10 cellular contexts compared by ENCODE assay signal in genomic region chr12:93134893-93135285, GRCh38.
DNase-seq lines count a peak whose midpoint lies in the region; ATAC-seq and TF ChIP-seq lines count a peak whose summit lies in the region.
"Had no signal": no experiment of that assay in that cellular context is flagged by ENCODE, and none has a peak within 500 bp of the region (broad histone marks: within the 10 kb centered on the region; RNA-seq: fewer than 3 reads in every experiment).

No MANE protein-coding gene starts in this region.

- H3K27ac Mint-ChIP-seq in Calu3 (ENCODE audit: unreplicated experiment) (peak overlapping the region; percentile 11), immature natural killer cell (peak overlapping the region in 5 of 6 donors; percentile 33 to 81 (median 75))

- intact Hi-C loops in Calu3 (cut with micrococcal nuclease; ENCODE audit: unreplicated experiment), result loop anchor here (5.0 kb wide), 2 partner anchors 43 to 148 kb away; no protein-coding TSS in a partner anchor
- intact Hi-C loops in psoas muscle (cut with DNase I), result loop anchor here in 1 of 2 donors (10.0 kb wide), 1 partner anchor 250 kb away; no protein-coding TSS in a partner anchor
- intact Hi-C loops in tibial artery (cut with DNase I; ENCODE audit: low total_unique reads), result no loop called here

- H3K36me3 ChIP-seq in psoas muscle (ENCODE audit: insufficient read depth in 1 of 2, low read depth in 1 of 2) (no peaks in the 10 kb centered on the region), tibial artery (no peaks in the 10 kb centered on the region)

- H3K27me3 Mint-ChIP-seq in Calu3 (ENCODE audit: unreplicated experiment) (no peaks in the 10 kb centered on the region), immature natural killer cell (ENCODE audit: low read depth in 3 of 3) (no peaks in the 10 kb centered on the region)

- no peaks in the 10 kb centered on the region for H3K9me3 Mint-ChIP-seq in Calu3 (ENCODE audit: low read depth, unreplicated experiment)
- H3K9me3 Mint-ChIP-seq in immature natural killer cell, result no peaks in the 10 kb centered on the region

- BruUV-seq in Calu3 (replicated peaks; lab: Mats Ljungman, UMichigan), result no TSS peak

- H3K27me3 ChIP-seq in psoas muscle (ENCODE audit: insufficient read depth in 3 of 3, low read length in 2 of 3) (no peaks in the 10 kb centered on the region), tibial artery (no peaks in the 10 kb centered on the region)

- CTCF ChIA-PET in Calu3 (lab: Charles Lee) (interaction anchor here (1.6 to 2.1 kb wide), 2 partner anchors 9 to 13 kb away, joined by 3 to 6 read pairs; no protein-coding TSS in a partner anchor), RWPE1 (lab: Yijun Ruan, JAX) (no interaction called here)

- 82 to 96% (median 85%) methylated on average over 3 of the region's 3 CpGs for WGBS in psoas muscle, 3 donors

- no peak overlapping the region for H3K4me3 ChIP-seq in psoas muscle
- no peak overlapping the region for H3K4me3 ChIP-seq in tibial artery

- H3K36me3 Mint-ChIP-seq in Calu3 (ENCODE audit: insufficient read depth, unreplicated experiment) (no peaks in the 10 kb centered on the region), immature natural killer cell (no peaks in the 10 kb centered on the region)

- DNase-seq in Calu3, result no peak
- peak; percentile 51 to 60 for DNase-seq in NOMO-1 (lab: John Stamatoyannopoulos, UW; ENCODE audit: unreplicated experiment in 2 of 2)
- DNase-seq in immature natural killer cell, result no peak
- no peak for DNase-seq in psoas muscle
- no peak for DNase-seq in tibial artery
- no peak for DNase-seq in RWPE1 (ENCODE audit: low spot score)
- DNase-seq: anterior cingulate cortex, Right ventricle myocardium superior had no signal

- peaks cover 47% of the 10 kb centered on the region for H3K4me1 Mint-ChIP-seq in Calu3 (ENCODE audit: low read depth, unreplicated experiment)
- peaks cover 26 to 28% of the 10 kb centered on the region in 2 donors for H3K4me1 Mint-ChIP-seq in immature natural killer cell

- POLR2A ChIA-PET in RWPE1 (lab: Yijun Ruan, JAX; ENCODE audit: low non-redundant PET), result no interaction called here

- no peaks in the 10 kb centered on the region for H3K9me3 ChIP-seq in psoas muscle
- H3K9me3 ChIP-seq in tibial artery, result no peaks in the 10 kb centered on the region

- peak in 2 of 4 donors; percentile 17 to 29 for ATAC-seq in psoas muscle
- ATAC-seq in GM21528 (IDR thresholded peaks at IDR 0.05; ENCODE audit: low FRiP score, unreplicated experiment), result no peak
- no peak for ATAC-seq in HG03565 (IDR thresholded peaks at IDR 0.05; ENCODE audit: unreplicated experiment)

- peaks cover 36% of the 10 kb centered on the region for H3K4me1 ChIP-seq in psoas muscle
- peaks cover 0 to 28% (median 4%) of the 10 kb centered on the region in 4 donors for H3K4me1 ChIP-seq in tibial artery

- H3K4me3 Mint-ChIP-seq in Calu3 (ENCODE audit: low read depth, unreplicated experiment) (no peak overlapping the region), immature natural killer cell (peak overlapping the region in 1 of 5 donors; percentile 53)

- no peak for TF ChIP-seq CTCF in Calu3 (IDR thresholded peaks at IDR 0.05; ENCODE audit: unreplicated experiment)
- no peak for TF ChIP-seq CTCF in psoas muscle (IDR thresholded peaks at IDR 0.05)
- TF ChIP-seq CTCF in tibial artery (IDR thresholded peaks at IDR 0.05), result no peak
- no peak for TF ChIP-seq CTCF in RWPE1 (conservative IDR thresholded peaks at IDR 0.05; ENCODE audit: low read depth)

- H3K27ac ChIP-seq in psoas muscle (peak overlapping the region; percentile 74), tibial artery (no peak overlapping the region), RWPE1 (no peak overlapping the region)

Comparison
In these comparisons a context has a peak if more than half of its experiments do, and no peak if none do; other contexts are left out.
1. DNase-seq: peak in NOMO-1 (2 of 2); none in Calu3 (single experiment), immature natural killer cell (0 of 3), psoas muscle (0 of 2), tibial artery (0 of 2) and RWPE1 (single experiment).